In the genomic region with DNA sequence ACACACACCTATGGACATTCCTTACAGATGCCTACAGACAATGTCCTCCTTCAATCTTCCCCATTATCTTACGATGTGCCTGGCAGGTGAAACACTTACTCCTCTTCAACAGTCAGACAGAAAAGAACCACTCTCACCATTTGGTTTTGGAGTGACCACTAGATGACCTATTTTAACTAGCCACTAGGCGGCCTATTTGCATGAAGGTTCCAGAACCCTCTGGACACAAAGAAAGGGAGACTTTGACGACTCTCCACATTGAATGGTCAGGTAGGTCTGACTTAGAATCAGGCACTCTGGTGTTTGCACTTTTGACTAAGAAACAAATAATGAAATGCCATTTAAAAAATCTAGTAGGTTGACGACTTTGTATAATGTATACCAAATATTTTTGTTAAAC, we compare ENCODE assay signal across 1 cellular context.
TF ChIP-seq lines count a peak whose summit lies in the region.

No MANE protein-coding gene starts in this region.

TF ChIP-seq in Ishikawa, 13 proteins besides CTCF, POLR2A, EP300 and RAD21 (continued from another document):
- TF ChIP-seq, protein P1, sequence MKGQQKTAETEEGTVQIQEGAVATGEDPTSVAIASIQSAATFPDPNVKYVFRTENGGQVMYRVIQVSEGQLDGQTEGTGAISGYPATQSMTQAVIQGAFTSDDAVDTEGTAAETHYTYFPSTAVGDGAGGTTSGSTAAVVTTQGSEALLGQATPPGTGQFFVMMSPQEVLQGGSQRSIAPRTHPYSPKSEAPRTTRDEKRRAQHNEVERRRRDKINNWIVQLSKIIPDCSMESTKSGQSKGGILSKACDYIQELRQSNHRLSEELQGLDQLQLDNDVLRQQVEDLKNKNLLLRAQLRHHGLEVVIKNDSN (IDR thresholded peaks at IDR 0.05): no peak
- TF ChIP-seq TCF12 (IDR thresholded peaks at IDR 0.05; ENCODE audit: low read depth): no peak
- TF ChIP-seq ZBTB7A (IDR thresholded peaks at IDR 0.05; ENCODE audit: low read depth): no peak
- TF ChIP-seq, protein P2, sequence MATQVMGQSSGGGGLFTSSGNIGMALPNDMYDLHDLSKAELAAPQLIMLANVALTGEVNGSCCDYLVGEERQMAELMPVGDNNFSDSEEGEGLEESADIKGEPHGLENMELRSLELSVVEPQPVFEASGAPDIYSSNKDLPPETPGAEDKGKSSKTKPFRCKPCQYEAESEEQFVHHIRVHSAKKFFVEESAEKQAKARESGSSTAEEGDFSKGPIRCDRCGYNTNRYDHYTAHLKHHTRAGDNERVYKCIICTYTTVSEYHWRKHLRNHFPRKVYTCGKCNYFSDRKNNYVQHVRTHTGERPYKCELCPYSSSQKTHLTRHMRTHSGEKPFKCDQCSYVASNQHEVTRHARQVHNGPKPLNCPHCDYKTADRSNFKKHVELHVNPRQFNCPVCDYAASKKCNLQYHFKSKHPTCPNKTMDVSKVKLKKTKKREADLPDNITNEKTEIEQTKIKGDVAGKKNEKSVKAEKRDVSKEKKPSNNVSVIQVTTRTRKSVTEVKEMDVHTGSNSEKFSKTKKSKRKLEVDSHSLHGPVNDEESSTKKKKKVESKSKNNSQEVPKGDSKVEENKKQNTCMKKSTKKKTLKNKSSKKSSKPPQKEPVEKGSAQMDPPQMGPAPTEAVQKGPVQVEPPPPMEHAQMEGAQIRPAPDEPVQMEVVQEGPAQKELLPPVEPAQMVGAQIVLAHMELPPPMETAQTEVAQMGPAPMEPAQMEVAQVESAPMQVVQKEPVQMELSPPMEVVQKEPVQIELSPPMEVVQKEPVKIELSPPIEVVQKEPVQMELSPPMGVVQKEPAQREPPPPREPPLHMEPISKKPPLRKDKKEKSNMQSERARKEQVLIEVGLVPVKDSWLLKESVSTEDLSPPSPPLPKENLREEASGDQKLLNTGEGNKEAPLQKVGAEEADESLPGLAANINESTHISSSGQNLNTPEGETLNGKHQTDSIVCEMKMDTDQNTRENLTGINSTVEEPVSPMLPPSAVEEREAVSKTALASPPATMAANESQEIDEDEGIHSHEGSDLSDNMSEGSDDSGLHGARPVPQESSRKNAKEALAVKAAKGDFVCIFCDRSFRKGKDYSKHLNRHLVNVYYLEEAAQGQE (IDR thresholded peaks at IDR 0.05; ENCODE audit: low read depth): no peak
- TF ChIP-seq FOXM1 (IDR thresholded peaks at IDR 0.05; ENCODE audit: borderline replicate concordance, low read depth): no peak
